In genomic region chr10:18102404-18102803, GRCh38 we compare ENCODE assay signal across 28 cellular contexts. TPM values are rescaled to one million over a fixed set of nuclear protein-coding genes. Genes with fewer than 3 reads are reported as not detected.
"Had no signal": no experiment of that assay in that cellular context is flagged by ENCODE, and none has a peak within 500 bp of the region (broad histone marks: within the 10 kb centered on the region; RNA-seq: fewer than 3 reads in every experiment).

No MANE protein-coding gene starts in this region.

- DNase-seq: colonic mucosa; cortex of kidney; effector CD8-positive, alpha-beta T cell; effector memory CD8-positive, alpha-beta T cell; endodermal cell; erythroblast; esophagus squamous epithelium; foreskin fibroblast; foreskin melanocyte; gastrocnemius medialis; glutamatergic neuron; head of caudate nucleus; heart right ventricle; hippocampal formation; left cardiac atrium; left lung; left ventricle myocardium superior; lower lobe of right lung; mesenchymal stem cell; midbrain; naive thymus-derived CD4-positive, alpha-beta T cell had no signal

- H3K9me3 ChIP-seq: colonic mucosa, esophagus squamous epithelium, gastrocnemius medialis, left lung, lower lobe of right lung had no signal

- H3K4me3 ChIP-seq: colonic mucosa, esophagus squamous epithelium, gastrocnemius medialis, heart right ventricle, left lung, lower lobe of right lung had no signal

- H3K4me1 ChIP-seq: colonic mucosa, esophagus squamous epithelium, gastrocnemius medialis, left lung, lower lobe of right lung had no signal

- H3K27me3 ChIP-seq: colonic mucosa, esophagus squamous epithelium, gastrocnemius medialis, heart right ventricle had no signal

- H3K36me3 ChIP-seq: colonic mucosa, esophagus squamous epithelium, gastrocnemius medialis, heart right ventricle, left lung, lower lobe of right lung had no signal

- ATAC-seq: effector memory CD8-positive, alpha-beta T cell; esophagus mucosa; gastrocnemius medialis; heart right ventricle; left cardiac atrium; left lung; left ventricle myocardium superior; lower lobe of right lung; naive thymus-derived CD4-positive, alpha-beta T cell had no signal

- H3K27ac ChIP-seq: colonic mucosa, epithelial cell of prostate, esophagus squamous epithelium, gastrocnemius medialis, heart right ventricle, left lung, lower lobe of right lung had no signal

- FAIRE-seq: endometrium, keratinocyte had no signal

RNA-seq across cellular contexts. Expression of gene CACNB2, which starts 37.8 kb away (rescaled TPM):
- total RNA-seq: glomerular endothelial cell, lung microvascular endothelial cell, mononuclear cell had no signal
